1 cellular context compared by ENCODE assay signal in the genomic region with DNA sequence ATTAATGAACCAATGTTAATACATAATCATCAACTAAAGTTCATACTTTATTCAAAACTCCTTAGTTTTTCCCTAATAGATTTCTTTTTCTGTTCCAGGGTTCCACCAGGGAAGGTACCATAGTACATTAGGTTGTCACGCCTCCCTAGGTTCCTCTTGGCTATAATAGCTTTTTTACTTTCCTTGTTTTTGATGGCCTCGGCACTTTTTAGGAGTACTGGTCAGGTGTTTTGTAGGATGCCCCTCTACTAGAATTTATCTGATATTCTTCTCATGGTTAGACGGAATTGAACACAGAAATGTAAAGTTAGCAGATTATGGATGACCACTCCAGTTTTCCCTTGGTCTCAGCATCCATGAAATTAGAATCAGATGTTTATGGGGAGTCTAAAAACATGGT.
TF ChIP-seq lines count a peak whose summit lies in the region.

No MANE protein-coding gene starts in this region.

TF ChIP-seq in endothelial cell of umbilical vein, 7 proteins besides CTCF, POLR2A, EP300 and RAD21:
- TF ChIP-seq GATA2 (IDR thresholded peaks at IDR 0.05; ENCODE audit: insufficient read depth, insufficient read length, low read depth, low read length) = no peak
- TF ChIP-seq POLR2AphosphoS5 (IDR thresholded peaks at IDR 0.05; ENCODE audit: insufficient read depth, low read depth, low read length) = no peak
- no peak for TF ChIP-seq JUN (IDR thresholded peaks at IDR 0.05; ENCODE audit: borderline replicate concordance, insufficient read depth, insufficient read length, low read depth)
- TF ChIP-seq EZH2 (IDR thresholded peaks at IDR 0.05; ENCODE audit: borderline replicate concordance, low read depth, low read length, severe bottlenecking) = no peak
- TF ChIP-seq, protein P1, sequence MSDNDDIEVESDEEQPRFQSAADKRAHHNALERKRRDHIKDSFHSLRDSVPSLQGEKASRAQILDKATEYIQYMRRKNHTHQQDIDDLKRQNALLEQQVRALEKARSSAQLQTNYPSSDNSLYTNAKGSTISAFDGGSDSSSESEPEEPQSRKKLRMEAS (IDR thresholded peaks at IDR 0.05; ENCODE audit: insufficient read depth, insufficient read length) = no peak
- TF ChIP-seq FOS (IDR thresholded peaks at IDR 0.05; ENCODE audit: borderline replicate concordance, insufficient read depth, low read length) = no peak
- TF ChIP-seq MYC (IDR thresholded peaks at IDR 0.05; ENCODE audit: low read depth, low read length) = no peak
